In genomic region chr20:561437-562231, GRCh38 we compare ENCODE assay signal across 9 cellular contexts.
DNase-seq lines count a peak whose midpoint lies in the region; ATAC-seq and TF ChIP-seq lines count a peak whose summit lies in the region.
"Had no signal": no experiment of that assay in that cellular context is flagged by ENCODE, and none has a peak within 500 bp of the region (broad histone marks: within the 10 kb centered on the region; RNA-seq: fewer than 3 reads in every experiment).

No MANE protein-coding gene starts in this region.

- DNase-seq in NCI-H2107 treated with DMSO at 0.1 percent for 48 hours (lab: John Stamatoyannopoulos, UW; ENCODE audit: unreplicated experiment) = peak; percentile 4
- DNase-seq in NCI-H2107 (lab: John Stamatoyannopoulos, UW) = no peak
- peak; percentile 82 for DNase-seq in RKO (ENCODE audit: low spot score)
- peak; percentile 45 for DNase-seq in activated naive CD4-positive, alpha-beta T cell treated with Interleukin-2 at 50 U/mL for 16 hours
- peak; percentile 70 for DNase-seq in glomerular visceral epithelial cell (ENCODE audit: extremely low spot score)

- no peak overlapping the region for H3K4me2 ChIP-seq in parathyroid adenoma (ENCODE audit: low read length)
- H3K4me2 ChIP-seq: BLaER1 treated with 17β-estradiol and CSF1 and Interleukin-3, amounts not matched to agents 10 nM and 100 nM had no signal

- ATAC-seq in GM18858 (IDR thresholded peaks at IDR 0.05; ENCODE audit: unreplicated experiment) = no peak

- TF ChIP-seq CTCF in LNCAP (IDR thresholded peaks at IDR 0.05) (peak; percentile 92), parathyroid adenoma (IDR thresholded peaks at IDR 0.05) (peak; percentile 98)

- no peak overlapping the region for H3K27ac ChIP-seq in parathyroid adenoma
- H3K27ac ChIP-seq: BLaER1 treated with 17β-estradiol and CSF1 and Interleukin-3, amounts not matched to agents 10 nM and 100 nM had no signal

- H3K4me1 ChIP-seq in parathyroid adenoma = no peaks in the 10 kb centered on the region

- no peaks in the 10 kb centered on the region for H3K36me3 ChIP-seq in parathyroid adenoma (ENCODE audit: control insufficient read depth, insufficient read depth, low read length)
- H3K36me3 ChIP-seq: BLaER1 treated with 17β-estradiol and CSF1 and Interleukin-3, amounts not matched to agents 10 nM and 100 nM had no signal

- H3K27me3 ChIP-seq in parathyroid adenoma (ENCODE audit: control insufficient read depth, insufficient read depth, low read length) = no peaks in the 10 kb centered on the region
- H3K27me3 ChIP-seq: BLaER1 treated with 17β-estradiol and CSF1 and Interleukin-3, amounts not matched to agents 10 nM and 100 nM had no signal

- H3K9me3 ChIP-seq in parathyroid adenoma (ENCODE audit: control insufficient read depth, low read length) = no peaks in the 10 kb centered on the region
- H3K9me3 ChIP-seq: BLaER1 treated with 17β-estradiol and CSF1 and Interleukin-3, amounts not matched to agents 10 nM and 100 nM had no signal

- peak overlapping the region; percentile 6 for H2AFZ ChIP-seq in parathyroid adenoma

- H3K4me3 ChIP-seq in parathyroid adenoma (ENCODE audit: low read depth, low read length) = no peak overlapping the region
- H3K4me3 ChIP-seq: BLaER1 treated with 17β-estradiol and CSF1 and Interleukin-3, amounts not matched to agents 10 nM and 100 nM had no signal

- no peak overlapping the region for H3K9ac ChIP-seq in parathyroid adenoma
- H3K9ac ChIP-seq: BLaER1 treated with 17β-estradiol and CSF1 and Interleukin-3, amounts not matched to agents 10 nM and 100 nM had no signal

- no peaks in the 10 kb centered on the region for H3K79me2 ChIP-seq in parathyroid adenoma
